In genomic region chr4:16056681-16057400, GRCh38 we compare ENCODE assay signal across 14 cellular contexts. TPM values are rescaled to one million over a fixed set of nuclear protein-coding genes. Genes with fewer than 3 reads are reported as not detected.
DNase-seq lines count a peak whose midpoint lies in the region; ATAC-seq and TF ChIP-seq lines count a peak whose summit lies in the region.
"Had no signal": no experiment of that assay in that cellular context is flagged by ENCODE, and none has a peak within 500 bp of the region (broad histone marks: within the 10 kb centered on the region; RNA-seq: fewer than 3 reads in every experiment).

No MANE protein-coding gene starts in this region.

- no peak overlapping the region for H3K4me3 ChIP-seq in heart right ventricle
- H3K4me3 ChIP-seq: cardiac muscle cell, esophagus muscularis mucosa had no signal

- H3K4me3 Mint-ChIP-seq in WTC11 (no peak overlapping the region), type B pancreatic cell (no peak overlapping the region)

- intact Hi-C loops in heart right ventricle (cut with DNase I), result loop anchor here in 1 of 10 donors (1.0 kb wide), 1 partner anchor 31 kb away; no protein-coding TSS in a partner anchor
- intact Hi-C loops in Right ventricle myocardium inferior (cut with DNase I), result no loop called here
- intact Hi-C loops in sciatic nerve (cut with DNase I), result no loop called here

- peaks cover 2 to 30% (median 20%) of the 10 kb centered on the region in 9 donors for H3K4me1 ChIP-seq in heart right ventricle

- POLR2A ChIA-PET in WTC11 (lab: Charles Lee), result no interaction called here

- peak in 6 of 8 donors; percentile 17 to 80 (median 56) for ATAC-seq in heart right ventricle
- no peak for ATAC-seq in Right ventricle myocardium inferior
- ATAC-seq in WTC11, result no peak
- no peak for ATAC-seq in sciatic nerve

- H3K27me3 Mint-ChIP-seq in WTC11 (ENCODE audit: low read depth), result no peaks in the 10 kb centered on the region
- no peaks in the 10 kb centered on the region for H3K27me3 Mint-ChIP-seq in type B pancreatic cell

- no peaks in the 10 kb centered on the region for H3K27me3 ChIP-seq in heart right ventricle
- H3K27me3 ChIP-seq: cardiac muscle cell, esophagus muscularis mucosa had no signal

- TF ChIP-seq CTCF in heart right ventricle (IDR thresholded peaks at IDR 0.05) (no peak), WTC11 (IDR thresholded peaks at IDR 0.05) (no peak), type B pancreatic cell (conservative IDR thresholded peaks at IDR 0.05) (no peak)

- H3K4me1 Mint-ChIP-seq in WTC11 (peaks cover 19% of the 10 kb centered on the region), type B pancreatic cell (ENCODE audit: unreplicated experiment) (peaks cover 22% of the 10 kb centered on the region)

- no peaks in the 10 kb centered on the region for H3K36me3 ChIP-seq in heart right ventricle
- H3K36me3 ChIP-seq: cardiac muscle cell, esophagus muscularis mucosa had no signal

- CTCF ChIA-PET in WTC11 (lab: Charles Lee), result interaction anchor here (1.1 kb wide), 1 partner anchor 101 kb away, joined by 3 read pairs; no protein-coding TSS in a partner anchor

- H3K27ac Mint-ChIP-seq in WTC11, result peak overlapping the region; percentile 26; the same call in 1 of the 2 replicates
- H3K27ac Mint-ChIP-seq in type B pancreatic cell, result no peak overlapping the region

- H3K27ac ChIP-seq in heart right ventricle, result peak overlapping the region in 4 of 10 donors; percentile 2 to 68 (median 38)
- H3K27ac ChIP-seq: cardiac muscle cell had no signal

- DNase-seq in heart right ventricle (no peak), Right ventricle myocardium inferior (ENCODE audit: missing footprints) (no peak), WTC11 (ENCODE audit: low spot score) (no peak), medulla oblongata (ENCODE audit: extremely low spot score) (peak; percentile 35), sciatic nerve (ENCODE audit: low spot score) (no peak), type B pancreatic cell (ENCODE audit: extremely low spot score, unreplicated experiment) (no peak), DMS153 treated with DMSO at 0.1 percent for 48 hours (lab: John Stamatoyannopoulos, UW; ENCODE audit: unreplicated experiment) (no peak)
- no peak for DNase-seq in activated CD4-positive, CD25-positive, alpha-beta regulatory T cell treated with anti-CD3 and anti-CD28 coated beads, Interleukin-2, amount 50 U/mL, for 72 hours
- DNase-seq: activated CD4-positive, alpha-beta T cell treated with anti-CD3 and anti-CD28 coated beads for 48 hours; DND-41; Karpas-422; NCI-H748 treated with DMSO at 0.1 percent for 48 hours had no signal

- no peaks in the 10 kb centered on the region for H3K9me3 ChIP-seq in heart right ventricle
- H3K9me3 ChIP-seq: esophagus muscularis mucosa had no signal

- WGBS in heart right ventricle, 2 donors, result 46 to 52% methylated on average over 11 of the region's 11 CpGs

- H3K36me3 Mint-ChIP-seq in WTC11 (peaks cover 13% of the 10 kb centered on the region), type B pancreatic cell (no peaks in the 10 kb centered on the region)

- H3K9me3 Mint-ChIP-seq in WTC11 (no peaks in the 10 kb centered on the region), type B pancreatic cell (no peaks in the 10 kb centered on the region)

TF ChIP-seq in WTC11, 78 proteins besides CTCF, POLR2A, EP300 and RAD21:
- TF ChIP-seq ZNF425 (CRISPR knock-in tag; conservative IDR thresholded peaks at IDR 0.05), result no peak
- TF ChIP-seq SOX15 (CRISPR knock-in tag; IDR thresholded peaks at IDR 0.05), result no peak
- TF ChIP-seq ZNF138 (CRISPR knock-in tag; conservative IDR thresholded peaks at IDR 0.05), result no peak
- no peak for TF ChIP-seq PREB (CRISPR knock-in tag; IDR thresholded peaks at IDR 0.05; ENCODE audit: borderline replicate concordance)
- no peak for TF ChIP-seq FOXK1 (CRISPR knock-in tag; IDR thresholded peaks at IDR 0.05)
- TF ChIP-seq SMAD4 (CRISPR knock-in tag; IDR thresholded peaks at IDR 0.05), result no peak
- TF ChIP-seq E2F4 (CRISPR knock-in tag; IDR thresholded peaks at IDR 0.05; ENCODE audit: borderline replicate concordance, low read depth), result no peak
- no peak for TF ChIP-seq FOXJ3 (CRISPR knock-in tag; IDR thresholded peaks at IDR 0.05; ENCODE audit: borderline replicate concordance)
- TF ChIP-seq RORB (CRISPR knock-in tag; IDR thresholded peaks at IDR 0.05), result no peak
- no peak for TF ChIP-seq ATF2 (CRISPR knock-in tag; IDR thresholded peaks at IDR 0.05; ENCODE audit: borderline replicate concordance, low read depth)

RNA-seq across cellular contexts. Expression of gene PROM1, which starts 27.0 kb away (rescaled TPM):
- total RNA-seq in heart right ventricle (10 to 100 TPM in 4 of 10 donors, 1 to 10 TPM in 6; 1.3 to 19.3 (median 3.4) TPM), Right ventricle myocardium inferior (3.5 TPM), WTC11 (2021) (56.5 to 65.1 TPM (median 56.8 TPM) in 3 replicates), sciatic nerve (0.40 TPM), type B pancreatic cell (ENCODE audit: low replicate concordance) (12.9 and 30.3 TPM in 2 replicates)
- polyA plus RNA-seq in heart right ventricle, result 1 to 10 TPM; 1.2 to 4.5 TPM

Comparison
In these comparisons a context has a peak if more than half of its experiments do, and no peak if none do; other contexts are left out.
1. ATAC-seq: peak in heart right ventricle (6 of 8); none in Right ventricle myocardium inferior (single experiment), WTC11 (single experiment) and sciatic nerve (single experiment).